In the genomic region with DNA sequence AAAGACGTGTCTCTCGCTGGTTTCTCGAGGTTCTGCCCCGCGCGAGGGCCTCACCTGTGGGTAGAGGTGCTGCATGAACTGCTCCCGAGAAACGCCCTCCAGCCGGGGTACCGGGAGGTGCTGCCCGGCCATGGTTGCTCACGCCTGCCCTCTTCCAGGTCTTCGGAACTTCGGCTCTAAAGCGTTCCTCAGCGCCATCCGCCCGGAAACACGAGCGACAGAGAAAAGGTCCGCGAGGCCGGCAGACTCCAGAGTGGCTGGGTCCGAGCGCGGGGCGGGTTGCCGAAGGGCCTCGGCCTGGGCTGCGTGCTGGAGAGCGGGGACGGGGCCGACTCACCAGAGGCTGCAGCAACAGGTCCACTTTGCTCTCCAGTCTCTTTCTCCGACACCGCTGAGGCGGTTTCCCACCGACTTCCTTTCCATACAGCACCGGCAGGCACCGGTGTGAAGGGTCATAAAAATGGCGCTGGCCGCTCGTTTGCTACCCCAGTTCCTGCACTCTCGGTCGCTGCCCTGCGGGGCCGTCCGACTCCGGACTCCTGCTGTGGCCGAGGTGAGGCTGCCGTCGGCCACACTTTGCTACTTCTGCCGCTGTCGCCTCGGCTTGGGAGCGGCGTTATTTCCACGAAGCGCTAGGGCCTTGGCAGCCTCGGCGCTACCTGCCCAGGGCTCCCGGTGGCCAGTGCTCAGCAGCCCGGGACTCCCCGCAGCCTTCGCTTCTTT, we compare ENCODE assay signal across 8 cellular contexts. TPM values are rescaled to one million over a fixed set of nuclear protein-coding genes. Genes with fewer than 3 reads are reported as not detected.
DNase-seq lines count a peak whose midpoint lies in the region; ATAC-seq and TF ChIP-seq lines count a peak whose summit lies in the region.

A gene with protein sequence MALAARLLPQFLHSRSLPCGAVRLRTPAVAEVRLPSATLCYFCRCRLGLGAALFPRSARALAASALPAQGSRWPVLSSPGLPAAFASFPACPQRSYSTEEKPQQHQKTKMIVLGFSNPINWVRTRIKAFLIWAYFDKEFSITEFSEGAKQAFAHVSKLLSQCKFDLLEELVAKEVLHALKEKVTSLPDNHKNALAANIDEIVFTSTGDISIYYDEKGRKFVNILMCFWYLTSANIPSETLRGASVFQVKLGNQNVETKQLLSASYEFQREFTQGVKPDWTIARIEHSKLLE (plus strand): TSS at position 244 of the 723 bp plus-strand sequence. CDS start 217 bp downstream, at position 461.
A gene with protein sequence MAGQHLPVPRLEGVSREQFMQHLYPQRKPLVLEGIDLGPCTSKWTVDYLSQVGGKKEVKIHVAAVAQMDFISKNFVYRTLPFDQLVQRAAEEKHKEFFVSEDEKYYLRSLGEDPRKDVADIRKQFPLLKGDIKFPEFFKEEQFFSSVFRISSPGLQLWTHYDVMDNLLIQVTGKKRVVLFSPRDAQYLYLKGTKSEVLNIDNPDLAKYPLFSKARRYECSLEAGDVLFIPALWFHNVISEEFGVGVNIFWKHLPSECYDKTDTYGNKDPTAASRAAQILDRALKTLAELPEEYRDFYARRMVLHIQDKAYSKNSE (minus strand): TSS at position 153 of the 723 bp plus-strand sequence. CDS start 21 bp downstream, at position 132.

- intact Hi-C loops in left cardiac atrium (cut with DNase I) = no loop called here

- peak within 1 kb of the TSS; percentile 94 for H3K4me3 Mint-ChIP-seq in progenitor cell of endocrine pancreas (ENCODE audit: low read depth)

- peaks cover 3% of the 10 kb centered on the region for H3K36me3 Mint-ChIP-seq in progenitor cell of endocrine pancreas (ENCODE audit: insufficient read depth)

- peak; percentile 18 for TF ChIP-seq CTCF in GM13977 (IDR thresholded peaks at IDR 0.05; ENCODE audit: extremely low read depth, insufficient read depth, missing control alignments)
- TF ChIP-seq CTCF in progenitor cell of endocrine pancreas (IDR thresholded peaks at IDR 0.05; ENCODE audit: unreplicated experiment) = peak; percentile 24

- in situ Hi-C loops in GM13977 (cut with MboI; ENCODE audit: low pct_unique_long_range_greater_than_20kb, low sequenced_read_pairs, unreplicated experiment) = no loop called here

- peak within 1 kb of the TSS; percentile 99 for H3K27ac Mint-ChIP-seq in progenitor cell of endocrine pancreas

- H3K27me3 Mint-ChIP-seq in progenitor cell of endocrine pancreas = no peaks in the 10 kb centered on the region

- DNase-seq in GM13977 (ENCODE audit: low spot score) = peak; percentile 83
- peak; percentile 31 for DNase-seq in NCI-H1436 treated with DMSO at 0.1 percent for 48 hours (lab: John Stamatoyannopoulos, UW)
- DNase-seq in T-helper 1 cell = peak; percentile 55 to 81 (median 69)
- peak; percentile 82 for DNase-seq in amniotic epithelial cell (ENCODE audit: low read depth)
- peak; percentile 84 for DNase-seq in left cardiac atrium
- DNase-seq in progenitor cell of endocrine pancreas (ENCODE audit: low spot score, unreplicated experiment) = peak; percentile 70
- peak; percentile 86 for DNase-seq in ureter (ENCODE audit: low spot score)

- peak; percentile 82 for ATAC-seq in HG02852 (IDR thresholded peaks at IDR 0.05; ENCODE audit: unreplicated experiment)
- ATAC-seq in left cardiac atrium = peak; percentile 97

- H3K4me1 Mint-ChIP-seq in progenitor cell of endocrine pancreas (ENCODE audit: low read depth) = peaks cover 25% of the 10 kb centered on the region

- H3K9me3 Mint-ChIP-seq in progenitor cell of endocrine pancreas (ENCODE audit: low read depth) = no peaks in the 10 kb centered on the region

RNA-seq across cellular contexts. Expression of the first gene that starts in this region (rescaled TPM):
- total RNA-seq in left cardiac atrium = 10 to 100 TPM; 18.3 to 23.4 TPM
- total RNA-seq in progenitor cell of endocrine pancreas = 18.8 and 20.4 TPM in 2 replicates
- 14.1 TPM for total RNA-seq in ureter

RNA-seq across cellular contexts. Expression of the second gene that starts in this region (rescaled TPM):
- total RNA-seq in left cardiac atrium = 1 to 10 TPM; 3.4 to 3.9 TPM
- 16.6 and 17.9 TPM in 2 replicates for total RNA-seq in progenitor cell of endocrine pancreas
- total RNA-seq in ureter = 11.1 TPM

Comparison
In these comparisons a context has a peak if more than half of its experiments do, and no peak if none do; other contexts are left out.
1. Peak in every context shown above with its lines: DNase-seq and ATAC-seq.
2. DNase-seq: peak in every context shown above with its lines; median percentile 86 in ureter; 84 in left cardiac atrium; 83 in GM13977; 82 in amniotic epithelial cell; 70 in progenitor cell of endocrine pancreas; 69 in T-helper 1 cell; 31 in NCI-H1436 treated with DMSO at 0.1 percent for 48 hours.